In genomic region chr14:42428996-42429395, GRCh38 we compare ENCODE assay signal across 11 cellular contexts.
A peak's percentile ranks its signal among the peaks of the same experiment; 100 is the strongest.
DNase-seq lines count a peak whose midpoint lies in the region; ATAC-seq and TF ChIP-seq lines count a peak whose summit lies in the region.
"Had no signal": no experiment of that assay in that cellular context is flagged by ENCODE, and none has a peak within 500 bp of the region (broad histone marks: within the 10 kb centered on the region; RNA-seq: fewer than 3 reads in every experiment).

No MANE protein-coding gene starts in this region.

- H3K4me2 ChIP-seq in BLaER1 treated with 17β-estradiol and CSF1 and Interleukin-3, amounts not matched to agents 10 nM and 100 nM, result peak overlapping the region; percentile 4 to 62 (median 40); a peak in 18 of 22 replicates
- H3K4me2 ChIP-seq in KMS-11, result peak overlapping the region; percentile 80

- no peak overlapping the region for H3K27ac ChIP-seq in BLaER1 treated with 17β-estradiol and CSF1 and Interleukin-3, amounts not matched to agents 10 nM and 100 nM
- peak overlapping the region; percentile 91 for H3K27ac ChIP-seq in KMS-11
- H3K27ac ChIP-seq in prostate gland, result no peak overlapping the region

- H3K4me3 ChIP-seq in BLaER1 treated with 17β-estradiol and CSF1 and Interleukin-3, amounts not matched to agents 10 nM and 100 nM, result no peak overlapping the region
- H3K4me3 ChIP-seq in KMS-11 (IDR thresholded peaks at IDR 0.05; ENCODE audit: insufficient read depth, low read depth, low read length) (no peak overlapping the region), prostate gland (no peak overlapping the region)

- no peak for DNase-seq in prostate gland (ENCODE audit: low spot score)
- DNase-seq in head of caudate nucleus, result no peak
- DNase-seq in DMS114 treated with DMSO at 0.1 percent for 48 hours (lab: John Stamatoyannopoulos, UW; ENCODE audit: unreplicated experiment), result no peak
- no peak for DNase-seq in NCI-H1092 treated with DMSO at 0.1 percent for 48 hours (lab: John Stamatoyannopoulos, UW)
- DNase-seq: OCI-M1; stimulated activated CD4-positive, alpha-beta T cell treated with anti-CD3 and anti-CD28 coated beads, Interleukin-1b, Interleukin-23, amount 100 ng/mL, for 48 hours had no signal

- peaks cover 8 to 11% (median 10%) of the 10 kb centered on the region in 10 experiments; a peak in 16 of 20 replicates for H3K4me1 ChIP-seq in BLaER1 treated with 17β-estradiol and CSF1 and Interleukin-3, amounts not matched to agents 10 nM and 100 nM
- H3K4me1 ChIP-seq in KMS-11 (ENCODE audit: low read depth, poor library complexity, severe bottlenecking) (peaks cover 28% of the 10 kb centered on the region), prostate gland (replicated peaks) (no peaks in the 10 kb centered on the region)

- no peak overlapping the region for H3K9ac ChIP-seq in BLaER1 treated with 17β-estradiol and CSF1 and Interleukin-3, amounts not matched to agents 10 nM and 100 nM
- peak overlapping the region; percentile 58 for H3K9ac ChIP-seq in KMS-11

- intact Hi-C loops in prostate gland (cut with DNase I), result no loop called here
- intact Hi-C loops in head of caudate nucleus (cut with DNase I), result no loop called here

- WGBS in prostate gland, result 38% methylated on average over 1 of the region's 1 CpG

- TF ChIP-seq CTCF in KMS-11 (conservative IDR thresholded peaks at IDR 0.05; ENCODE audit: low read depth, low read length), result no peak
- TF ChIP-seq CTCF in prostate gland (IDR thresholded peaks at IDR 0.05), result no peak

- ATAC-seq in GM19035 (IDR thresholded peaks at IDR 0.05; ENCODE audit: unreplicated experiment), result peak; percentile 97
- ATAC-seq in HG02840 (IDR thresholded peaks at IDR 0.05; ENCODE audit: low FRiP score, unreplicated experiment), result peak; percentile 86
- ATAC-seq: WTC11 had no signal

- no peaks in the 10 kb centered on the region for H4K20me1 ChIP-seq in BLaER1 treated with 17β-estradiol and CSF1 and Interleukin-3, amounts not matched to agents 10 nM and 100 nM
- H4K20me1 ChIP-seq in KMS-11 (ENCODE audit: insufficient read depth), result no peaks in the 10 kb centered on the region

- H3K79me2 ChIP-seq in KMS-11 (ENCODE audit: insufficient read depth, low read depth), result no peaks in the 10 kb centered on the region

- H3K36me3 ChIP-seq in BLaER1 treated with 17β-estradiol and CSF1 and Interleukin-3, amounts not matched to agents 10 nM and 100 nM, result no peaks in the 10 kb centered on the region
- no peaks in the 10 kb centered on the region for H3K36me3 ChIP-seq in KMS-11 (ENCODE audit: insufficient read depth)
- H3K36me3 ChIP-seq in prostate gland, result no peaks in the 10 kb centered on the region

- no peaks in the 10 kb centered on the region for H3K27me3 ChIP-seq in BLaER1 treated with 17β-estradiol and CSF1 and Interleukin-3, amounts not matched to agents 10 nM and 100 nM
- H3K27me3 ChIP-seq in KMS-11 (ENCODE audit: insufficient read depth, low read depth), result no peaks in the 10 kb centered on the region
- H3K27me3 ChIP-seq in prostate gland (replicated peaks; ENCODE audit: insufficient read depth), result no peaks in the 10 kb centered on the region

- peak overlapping the region; percentile 36; the same call in 1 of the 2 replicates for H2AFZ ChIP-seq in KMS-11 (ENCODE audit: low read depth)

- TF ChIP-seq POLR2A in prostate gland (IDR thresholded peaks at IDR 0.05), result no peak

- no peaks in the 10 kb centered on the region for H3K9me3 ChIP-seq in BLaER1 treated with 17β-estradiol and CSF1 and Interleukin-3, amounts not matched to agents 10 nM and 100 nM (replicated peaks in 1 of 11)
- no peaks in the 10 kb centered on the region for H3K9me3 ChIP-seq in prostate gland
